5 cellular contexts compared by ENCODE assay signal in genomic region chr15:52459701-52460100, GRCh38.
DNase-seq lines count a peak whose midpoint lies in the region; ATAC-seq and TF ChIP-seq lines count a peak whose summit lies in the region.
"Not testable (repeated sequence)": the region's sequence is repeated elsewhere in the genome, so short reads cannot be mapped to it uniquely, and the experiment has no call there.

No MANE protein-coding gene starts in this region.

- not testable (repeated sequence) for H3K9me3 ChIP-seq in testis

- peaks cover 11% of the 10 kb centered on the region for H3K36me3 Mint-ChIP-seq in activated naive CD4-positive, alpha-beta T cell treated with anti-CD3 and anti-CD28 coated beads, Interleukin-2, amount 50 U/mL, for 24 hours
- not testable (repeated sequence) for H3K36me3 Mint-ChIP-seq in glutamatergic neuron (ENCODE audit: unreplicated experiment); stimulated activated effector memory CD8-positive, alpha-beta T cell treated with anti-CD3 and anti-CD28 coated beads, Interleukin-12 subunit alpha, Interleukin-12 subunit beta, amount 100 ng/mL, for 72 hours

- H3K4me1 Mint-ChIP-seq in activated naive CD4-positive, alpha-beta T cell treated with anti-CD3 and anti-CD28 coated beads, Interleukin-2, amount 50 U/mL, for 24 hours = peaks cover 40% of the 10 kb centered on the region
- H3K4me1 Mint-ChIP-seq in glutamatergic neuron (ENCODE audit: low read depth, unreplicated experiment) = not testable (repeated sequence)
- H3K4me1 Mint-ChIP-seq in stimulated activated effector memory CD8-positive, alpha-beta T cell treated with anti-CD3 and anti-CD28 coated beads, Interleukin-12 subunit alpha, Interleukin-12 subunit beta, amount 100 ng/mL, for 72 hours = peaks cover 48% of the 10 kb centered on the region

- not testable (repeated sequence) for H3K4me3 Mint-ChIP-seq in activated naive CD4-positive, alpha-beta T cell treated with anti-CD3 and anti-CD28 coated beads, Interleukin-2, amount 50 U/mL, for 24 hours; glutamatergic neuron (ENCODE audit: unreplicated experiment); stimulated activated effector memory CD8-positive, alpha-beta T cell treated with anti-CD3 and anti-CD28 coated beads, Interleukin-12 subunit alpha, Interleukin-12 subunit beta, amount 100 ng/mL, for 72 hours

- peak overlapping the region; percentile 51 for H3K27ac Mint-ChIP-seq in activated naive CD4-positive, alpha-beta T cell treated with anti-CD3 and anti-CD28 coated beads, Interleukin-2, amount 50 U/mL, for 24 hours
- peak overlapping the region; percentile 96 for H3K27ac Mint-ChIP-seq in glutamatergic neuron (ENCODE audit: unreplicated experiment)
- H3K27ac Mint-ChIP-seq in stimulated activated effector memory CD8-positive, alpha-beta T cell treated with anti-CD3 and anti-CD28 coated beads, Interleukin-12 subunit alpha, Interleukin-12 subunit beta, amount 100 ng/mL, for 72 hours = peak overlapping the region; percentile 37

- not testable (repeated sequence) for H3K36me3 ChIP-seq in testis (ENCODE audit: low read depth, missing control alignments)

- not testable (repeated sequence) for ATAC-seq in stimulated activated effector memory CD8-positive, alpha-beta T cell treated with anti-CD3 and anti-CD28 coated beads, Interleukin-12 subunit alpha, Interleukin-12 subunit beta, amount 100 ng/mL, for 72 hours

- H3K4me1 ChIP-seq in testis = not testable (repeated sequence)

- TF ChIP-seq CTCF in glutamatergic neuron (IDR thresholded peaks at IDR 0.05; ENCODE audit: partially characterized antibody, unreplicated experiment); testis (IDR thresholded peaks at IDR 0.05): not testable (repeated sequence)

- intact Hi-C loops in testis (cut with DNase I; ENCODE audit: low total_unique reads) = not testable (repeated sequence)

- H3K27me3 Mint-ChIP-seq in activated naive CD4-positive, alpha-beta T cell treated with anti-CD3 and anti-CD28 coated beads, Interleukin-2, amount 50 U/mL, for 24 hours; glutamatergic neuron (ENCODE audit: unreplicated experiment): not testable (repeated sequence)

- not testable (repeated sequence) for H3K27ac ChIP-seq in testis

- H3K27me3 ChIP-seq in testis = not testable (repeated sequence)

- not testable (repeated sequence) for TF ChIP-seq POLR2A in testis (IDR thresholded peaks at IDR 0.05)

- not testable (repeated sequence) for H3K9me3 Mint-ChIP-seq in activated naive CD4-positive, alpha-beta T cell treated with anti-CD3 and anti-CD28 coated beads, Interleukin-2, amount 50 U/mL, for 24 hours; stimulated activated effector memory CD8-positive, alpha-beta T cell treated with anti-CD3 and anti-CD28 coated beads, Interleukin-12 subunit alpha, Interleukin-12 subunit beta, amount 100 ng/mL, for 72 hours
- H3K9me3 Mint-ChIP-seq in glutamatergic neuron (ENCODE audit: unreplicated experiment) = peaks cover 13% of the 10 kb centered on the region

- 67 to 71% methylated on average over 16 to 24 of the region's 31 CpGs for WGBS in testis, 2 donors

- DNase-seq in activated gamma-delta T cell (lab: John Stamatoyannopoulos, UW) = peak; percentile 7
- DNase-seq in glutamatergic neuron; stimulated activated effector memory CD8-positive, alpha-beta T cell treated with anti-CD3 and anti-CD28 coated beads, Interleukin-12 subunit alpha, Interleukin-12 subunit beta, amount 100 ng/mL, for 72 hours (ENCODE audit: low spot score in 2 of 2); testis: not testable (repeated sequence)

- peak overlapping the region; percentile 15 to 31 for H3K4me3 ChIP-seq in testis

Comparison
In these comparisons a context has a peak if more than half of its experiments do, and no peak if none do; other contexts are left out.
1. H3K27ac Mint-ChIP-seq: peak in every context shown above with its lines; median percentile 96 in glutamatergic neuron; 51 in activated naive CD4-positive, alpha-beta T cell treated with anti-CD3 and anti-CD28 coated beads, Interleukin-2, amount 50 U/mL, for 24 hours; 37 in stimulated activated effector memory CD8-positive, alpha-beta T cell treated with anti-CD3 and anti-CD28 coated beads, Interleukin-12 subunit alpha, Interleukin-12 subunit beta, amount 100 ng/mL, for 72 hours.